ENCODE assay signal across 7 cellular contexts in the genomic region with DNA sequence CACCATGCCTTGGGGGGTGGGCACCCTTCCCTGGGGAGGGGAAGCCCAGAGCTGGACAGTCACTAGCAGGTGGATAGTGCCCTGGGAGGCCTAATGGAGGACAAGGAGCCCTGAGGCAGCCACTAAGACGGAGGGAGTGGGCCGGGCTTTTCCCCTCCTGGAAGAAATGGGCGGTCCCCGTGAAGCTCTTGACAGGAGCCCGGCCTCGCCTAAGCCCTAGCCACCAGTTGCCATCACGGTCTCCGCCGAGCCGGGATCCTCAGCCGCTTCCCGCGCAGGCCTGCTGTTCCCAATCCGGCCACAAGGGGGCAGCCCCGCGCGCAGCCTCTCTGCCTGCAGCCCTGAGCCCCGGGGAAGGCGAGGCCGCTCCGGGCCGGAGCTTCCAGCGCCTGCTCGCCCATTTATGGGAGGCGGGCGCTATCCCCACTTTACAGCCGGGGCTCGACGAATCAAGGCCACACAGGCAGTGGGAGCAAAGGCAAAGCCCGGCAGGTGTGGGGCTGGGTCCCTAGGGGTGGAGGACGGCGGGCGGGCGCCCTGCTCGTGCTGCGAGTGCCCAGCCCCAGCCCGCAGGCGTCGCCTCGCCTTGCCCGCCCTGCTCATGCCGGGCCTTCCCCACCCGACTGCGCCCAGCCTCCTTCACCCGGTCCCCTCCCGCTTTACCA.
DNase-seq lines count a peak whose midpoint lies in the region; ATAC-seq, FAIRE-seq and TF ChIP-seq lines count a peak whose summit lies in the region.

No MANE protein-coding gene starts in this region.

- H3K4me1 ChIP-seq in Peyer's patch, result peaks cover 0 to 22% (median 2%) of the 10 kb centered on the region in 4 donors
- H3K4me1 ChIP-seq in pancreas, result peaks cover 0 to 8% (median 0%) of the 10 kb centered on the region in 3 donors

- in situ Hi-C loops in GM13977 (cut with MboI; ENCODE audit: low pct_unique_long_range_greater_than_20kb, low sequenced_read_pairs, unreplicated experiment), result loop anchor here (25.0 kb wide), 1 partner anchor 550 kb away; no protein-coding TSS in a partner anchor

- H3K27ac ChIP-seq in Peyer's patch (peak overlapping the region in 1 of 4 donors; percentile 10), pancreas (peak overlapping the region in 1 of 4 donors; percentile 68)

- ATAC-seq in Right ventricle myocardium inferior, result peak; percentile 88
- ATAC-seq in pancreas, result peak; percentile 76 to 90 (median 85)

- H3K9me3 ChIP-seq in Peyer's patch, result no peaks in the 10 kb centered on the region
- no peaks in the 10 kb centered on the region for H3K9me3 ChIP-seq in pancreas

- no peak overlapping the region for H3K27ac Mint-ChIP-seq in activated naive CD4-positive, alpha-beta T cell treated with anti-CD3 and anti-CD28 coated beads for 36 hours

- intact Hi-C loops in activated naive CD4-positive, alpha-beta T cell treated with anti-CD3 and anti-CD28 coated beads for 36 hours (cut with micrococcal nuclease), result loop anchor here (10.0 kb wide), 1 partner anchor 232 kb away; no protein-coding TSS in a partner anchor
- intact Hi-C loops in Right ventricle myocardium inferior (cut with DNase I), result loop anchor here (2.0 to 10.0 kb wide), 2 partner anchors 96 to 562 kb away; partner anchors contain the start of genes CPSF2 and NDUFB1
- intact Hi-C loops in pancreas (cut with DNase I), result no loop called here

- CTCF ChIA-PET in activated naive CD4-positive, alpha-beta T cell treated with anti-CD3 and anti-CD28 coated beads for 36 hours (lab: Charles Lee), result interaction anchor here (0.5 to 2.4 kb wide), 13 partner anchors 12 to 328 kb away, joined by 3 to 13 read pairs (median 4); no protein-coding TSS in a partner anchor

- H3K4me3 ChIP-seq in Peyer's patch (peak overlapping the region in 3 of 4 donors; percentile 4 to 45 (median 34)), pancreas (peak overlapping the region; percentile 31 to 54 (median 37))

- DNase-seq in GM13977 (ENCODE audit: low spot score) (peak; percentile 93), HTR-8/SVneo (ENCODE audit: insufficient read length, low spot score) (peak; percentile 89), Peyer's patch (peak; percentile 65 to 90 (median 85)), Right ventricle myocardium inferior (ENCODE audit: missing footprints) (peak; percentile 91), pancreas (peak; percentile 67 to 98 (median 86)), ureter (ENCODE audit: low spot score) (peak; percentile 81)
- peak; percentile 53 for DNase-seq in activated naive CD4-positive, alpha-beta T cell treated with anti-CD3 and anti-CD28 coated beads for 36 hours

- no peaks in the 10 kb centered on the region for H3K4me1 Mint-ChIP-seq in activated naive CD4-positive, alpha-beta T cell treated with anti-CD3 and anti-CD28 coated beads for 36 hours (ENCODE audit: low read depth)

- H3K27me3 ChIP-seq in Peyer's patch (no peaks in the 10 kb centered on the region), pancreas (no peaks in the 10 kb centered on the region)

- H3K27me3 Mint-ChIP-seq in activated naive CD4-positive, alpha-beta T cell treated with anti-CD3 and anti-CD28 coated beads for 36 hours (ENCODE audit: low read depth), result no peaks in the 10 kb centered on the region

- no peaks in the 10 kb centered on the region for H3K9me3 Mint-ChIP-seq in activated naive CD4-positive, alpha-beta T cell treated with anti-CD3 and anti-CD28 coated beads for 36 hours

- peaks cover 0 to 44% (median 0%) of the 10 kb centered on the region in 3 donors for H3K36me3 ChIP-seq in Peyer's patch
- no peaks in the 10 kb centered on the region for H3K36me3 ChIP-seq in pancreas

- TF ChIP-seq CTCF in GM13977 (IDR thresholded peaks at IDR 0.05; ENCODE audit: extremely low read depth, insufficient read depth, missing control alignments), result peak; percentile 98
- TF ChIP-seq CTCF in Peyer's patch (IDR thresholded peaks at IDR 0.05), result peak; percentile 65 to 99 (median 92)
- TF ChIP-seq CTCF in pancreas (IDR thresholded peaks at IDR 0.05), result peak; percentile 98 to 100 (median 99)

- H3K36me3 Mint-ChIP-seq in activated naive CD4-positive, alpha-beta T cell treated with anti-CD3 and anti-CD28 coated beads for 36 hours (ENCODE audit: low read depth), result peaks cover 12% of the 10 kb centered on the region

- peak; percentile 49 for FAIRE-seq in HTR-8/SVneo (lab: Jason Lieb, UNC)
- no peak for FAIRE-seq in pancreas (lab: Jason Lieb, UNC)

- 5 to 9% methylated on average over 37 to 46 of the region's 46 CpGs for WGBS in pancreas, 2 donors

- no peak for TF ChIP-seq POLR2A in Peyer's patch (IDR thresholded peaks at IDR 0.05)

- no peak overlapping the region for H3K4me3 Mint-ChIP-seq in activated naive CD4-positive, alpha-beta T cell treated with anti-CD3 and anti-CD28 coated beads for 36 hours

Comparison
In these comparisons a context has a peak if more than half of its experiments do, and no peak if none do; other contexts are left out.
1. intact Hi-C loops: an anchor here in activated naive CD4-positive, alpha-beta T cell treated with anti-CD3 and anti-CD28 coated beads for 36 hours (10.0 kb wide) and Right ventricle myocardium inferior (2.0 to 10.0 kb wide); none called in pancreas.